In the genomic region with DNA sequence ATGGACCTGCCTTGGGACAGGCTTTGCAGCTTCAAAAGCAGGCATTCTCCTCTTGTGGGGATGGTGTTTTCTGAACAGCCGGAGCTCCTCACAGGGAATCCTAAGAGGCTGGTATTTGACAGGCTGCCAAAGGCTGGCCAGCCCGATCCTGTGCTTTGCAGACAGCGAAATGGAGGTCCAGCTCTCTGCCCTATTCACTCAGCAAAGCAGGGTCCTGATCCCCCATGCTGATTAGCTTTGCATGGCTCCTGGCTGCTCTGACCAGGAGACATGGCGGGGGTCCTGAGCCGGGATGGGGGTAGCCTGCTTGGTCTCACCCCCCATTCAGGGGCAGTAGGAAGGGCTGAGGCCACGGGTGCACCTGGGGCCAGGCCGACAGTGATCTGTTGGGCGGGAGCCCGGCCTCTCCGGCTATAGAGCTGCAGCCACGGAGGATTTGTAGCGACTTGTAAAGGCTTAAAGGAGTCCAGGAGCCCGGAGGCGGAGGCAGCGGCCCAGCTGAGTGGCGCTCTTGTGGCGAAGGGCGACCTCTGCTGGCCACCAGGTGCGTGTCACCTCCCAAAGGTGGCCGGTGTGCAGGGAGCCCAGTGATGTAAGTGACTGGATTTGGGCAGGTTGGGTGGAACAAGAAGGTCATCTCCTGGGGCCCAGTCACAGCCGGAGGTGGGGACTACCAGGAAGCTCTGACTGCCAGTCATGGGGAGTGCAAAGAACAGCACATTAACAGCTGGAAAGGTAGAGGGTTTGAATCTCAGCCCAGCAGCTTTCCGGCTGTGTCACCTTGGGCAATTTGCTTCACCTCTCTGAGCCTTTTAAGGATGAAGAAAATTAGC, we compare ENCODE assay signal across 8 cellular contexts.
A peak's percentile ranks its signal among the peaks of the same experiment; 100 is the strongest.
DNase-seq lines count a peak whose midpoint lies in the region; ATAC-seq, FAIRE-seq and TF ChIP-seq lines count a peak whose summit lies in the region.

No MANE protein-coding gene starts in this region.

- peaks cover 2% of the 10 kb centered on the region for H4K20me1 ChIP-seq in keratinocyte (ENCODE audit: control insufficient read depth, extremely low read depth, insufficient read depth, low read length)

- ATAC-seq in HG02938 (IDR thresholded peaks at IDR 0.05; ENCODE audit: unreplicated experiment) (peak; percentile 83), activated B cell treated with CpG ODN at 0.5 μM for 24 hours (ENCODE audit: low read depth) (peak; percentile 63)

- CTCF ChIA-PET in activated B cell treated with CpG ODN at 0.5 μM for 24 hours (lab: Charles Lee) = interaction anchor here (0.6 to 6.1 kb wide), 37 partner anchors 8 to 1348 kb away, joined by 3 to 99 read pairs (median 4); partner anchors contain the start of gene POLR3A

- peaks cover 8% of the 10 kb centered on the region for H3K27me3 Mint-ChIP-seq in activated B cell treated with CpG ODN at 0.5 μM for 24 hours

- no peak overlapping the region for H3K27ac Mint-ChIP-seq in activated B cell treated with CpG ODN at 0.5 μM for 24 hours

- POLR2A ChIA-PET in activated B cell treated with CpG ODN at 0.5 μM for 24 hours (lab: Charles Lee) = interaction anchor here (0.5 to 1.2 kb wide), 5 partner anchors 46 to 1148 kb away, joined by 3 to 5 read pairs (median 4); no protein-coding TSS in a partner anchor

- H3K4me3 Mint-ChIP-seq in activated B cell treated with CpG ODN at 0.5 μM for 24 hours = no peak overlapping the region

- no peak overlapping the region for H3K9ac ChIP-seq in keratinocyte (ENCODE audit: control insufficient read depth, extremely low read depth, insufficient read depth, low read length)

- H3K9me3 Mint-ChIP-seq in activated B cell treated with CpG ODN at 0.5 μM for 24 hours = peaks cover 8% of the 10 kb centered on the region

- H3K4me1 Mint-ChIP-seq in activated B cell treated with CpG ODN at 0.5 μM for 24 hours = peaks cover 14% of the 10 kb centered on the region

- dilution Hi-C loops in keratinocyte (cut with MboI; ENCODE audit: extremely low pct_ligation_motif_present, low sequenced_read_pairs) = no loop called here

- H3K9me1 ChIP-seq in keratinocyte (ENCODE audit: control insufficient read depth, extremely low read depth, insufficient read depth, low read length) = no peaks in the 10 kb centered on the region

- H3K4me1 ChIP-seq in keratinocyte (ENCODE audit: control insufficient read depth, extremely low read depth, insufficient read depth, low read length) = peaks cover 13% of the 10 kb centered on the region

- H3K36me3 ChIP-seq in keratinocyte (ENCODE audit: control insufficient read depth in 2 of 2, extremely low read depth in 1 of 2, insufficient read depth in 2 of 2, low read length in 2 of 2) = peaks cover 5% of the 10 kb centered on the region in 2 experiments

- H3K4me3 ChIP-seq in cardiac fibroblast (replicated peaks in 1 of 2; ENCODE audit: low read depth in 2 of 2, low read length in 2 of 2) (no peak overlapping the region), keratinocyte (ENCODE audit: control insufficient read depth in 2 of 3, extremely low read depth in 1 of 3, insufficient read depth in 2 of 3, low read depth in 1 of 3, low read length in 3 of 3) (no peak overlapping the region)

- H2AFZ ChIP-seq in keratinocyte (ENCODE audit: control insufficient read depth, low read length) = no peak overlapping the region

- H3K36me3 Mint-ChIP-seq in activated B cell treated with CpG ODN at 0.5 μM for 24 hours (ENCODE audit: low read depth) = no peaks in the 10 kb centered on the region

- no peak overlapping the region for H3K27ac ChIP-seq in keratinocyte (ENCODE audit: control insufficient read depth, insufficient read depth, low read length)

- H3K4me2 ChIP-seq in keratinocyte (ENCODE audit: control insufficient read depth, extremely low read depth, insufficient read depth, low read depth, low read length) = peak overlapping the region; percentile 41

- FAIRE-seq in keratinocyte (lab: Jason Lieb, UNC) = no peak

- no peaks in the 10 kb centered on the region for H3K27me3 ChIP-seq in keratinocyte (ENCODE audit: control insufficient read depth, extremely low read depth, insufficient read depth, low read length)

- DNase-seq in NCI-H1417 (lab: John Stamatoyannopoulos, UW) = peak; percentile 38 to 73 (median 62)
- no peak for DNase-seq in NCI-H1417 treated with DMSO at 0.1 percent for 48 hours (lab: John Stamatoyannopoulos, UW)
- DNase-seq in NCI-H2171 (lab: John Stamatoyannopoulos, UW) = peak; percentile 48
- DNase-seq in activated B cell treated with CpG ODN at 0.5 μM for 24 hours = peak; percentile 68
- DNase-seq in cardiac fibroblast (ENCODE audit: low read depth in 2 of 2) = peak; percentile 88
- DNase-seq in keratinocyte (ENCODE audit: low read depth, low spot score) = peak; percentile 60
- peak; percentile 82 for DNase-seq in stimulated activated CD4-positive, alpha-beta T cell treated with anti-CD3 and anti-CD28 coated beads, Interleukin-15, amount 100 ng/mL, for 24 hours

- no peaks in the 10 kb centered on the region for H3K9me3 ChIP-seq in keratinocyte (ENCODE audit: control insufficient read depth, low read depth, low read length)

- TF ChIP-seq CTCF in activated B cell treated with CpG ODN at 0.5 μM for 24 hours (IDR thresholded peaks at IDR 0.05) (peak; percentile 98), cardiac fibroblast (IDR thresholded peaks at IDR 0.05; ENCODE audit: low read depth, low read length) (peak; percentile 89), keratinocyte (optimal IDR thresholded peaks at IDR 0.05 in 1 of 3, IDR thresholded peaks at IDR 0.05 in 1 of 3, conservative IDR thresholded peaks at IDR 0.05 in 1 of 3; ENCODE audit: extremely low read depth in 1 of 3, insufficient read depth in 2 of 3, low read length in 3 of 3) (peak; percentile 84 to 99 (median 95))

- intact Hi-C loops in activated B cell treated with CpG ODN at 0.5 μM for 24 hours (cut with micrococcal nuclease) = loop anchor here (1.0 to 10.0 kb wide), 10 partner anchors 47 to 1166 kb away; partner anchors contain the start of genes POLR3A and PPIF

- H3K79me2 ChIP-seq in keratinocyte (ENCODE audit: control insufficient read depth, insufficient read depth, low read length) = no peaks in the 10 kb centered on the region
